Comparison of ENCODE assay signal across 1 cellular context in genomic region chr2:3039188-3040065, GRCh38.
TF ChIP-seq lines count a peak whose summit lies in the region.

No MANE protein-coding gene starts in this region.

TF ChIP-seq in HepG2, 621 proteins besides CTCF, POLR2A, EP300 and RAD21:
- TF ChIP-seq, protein P1, sequence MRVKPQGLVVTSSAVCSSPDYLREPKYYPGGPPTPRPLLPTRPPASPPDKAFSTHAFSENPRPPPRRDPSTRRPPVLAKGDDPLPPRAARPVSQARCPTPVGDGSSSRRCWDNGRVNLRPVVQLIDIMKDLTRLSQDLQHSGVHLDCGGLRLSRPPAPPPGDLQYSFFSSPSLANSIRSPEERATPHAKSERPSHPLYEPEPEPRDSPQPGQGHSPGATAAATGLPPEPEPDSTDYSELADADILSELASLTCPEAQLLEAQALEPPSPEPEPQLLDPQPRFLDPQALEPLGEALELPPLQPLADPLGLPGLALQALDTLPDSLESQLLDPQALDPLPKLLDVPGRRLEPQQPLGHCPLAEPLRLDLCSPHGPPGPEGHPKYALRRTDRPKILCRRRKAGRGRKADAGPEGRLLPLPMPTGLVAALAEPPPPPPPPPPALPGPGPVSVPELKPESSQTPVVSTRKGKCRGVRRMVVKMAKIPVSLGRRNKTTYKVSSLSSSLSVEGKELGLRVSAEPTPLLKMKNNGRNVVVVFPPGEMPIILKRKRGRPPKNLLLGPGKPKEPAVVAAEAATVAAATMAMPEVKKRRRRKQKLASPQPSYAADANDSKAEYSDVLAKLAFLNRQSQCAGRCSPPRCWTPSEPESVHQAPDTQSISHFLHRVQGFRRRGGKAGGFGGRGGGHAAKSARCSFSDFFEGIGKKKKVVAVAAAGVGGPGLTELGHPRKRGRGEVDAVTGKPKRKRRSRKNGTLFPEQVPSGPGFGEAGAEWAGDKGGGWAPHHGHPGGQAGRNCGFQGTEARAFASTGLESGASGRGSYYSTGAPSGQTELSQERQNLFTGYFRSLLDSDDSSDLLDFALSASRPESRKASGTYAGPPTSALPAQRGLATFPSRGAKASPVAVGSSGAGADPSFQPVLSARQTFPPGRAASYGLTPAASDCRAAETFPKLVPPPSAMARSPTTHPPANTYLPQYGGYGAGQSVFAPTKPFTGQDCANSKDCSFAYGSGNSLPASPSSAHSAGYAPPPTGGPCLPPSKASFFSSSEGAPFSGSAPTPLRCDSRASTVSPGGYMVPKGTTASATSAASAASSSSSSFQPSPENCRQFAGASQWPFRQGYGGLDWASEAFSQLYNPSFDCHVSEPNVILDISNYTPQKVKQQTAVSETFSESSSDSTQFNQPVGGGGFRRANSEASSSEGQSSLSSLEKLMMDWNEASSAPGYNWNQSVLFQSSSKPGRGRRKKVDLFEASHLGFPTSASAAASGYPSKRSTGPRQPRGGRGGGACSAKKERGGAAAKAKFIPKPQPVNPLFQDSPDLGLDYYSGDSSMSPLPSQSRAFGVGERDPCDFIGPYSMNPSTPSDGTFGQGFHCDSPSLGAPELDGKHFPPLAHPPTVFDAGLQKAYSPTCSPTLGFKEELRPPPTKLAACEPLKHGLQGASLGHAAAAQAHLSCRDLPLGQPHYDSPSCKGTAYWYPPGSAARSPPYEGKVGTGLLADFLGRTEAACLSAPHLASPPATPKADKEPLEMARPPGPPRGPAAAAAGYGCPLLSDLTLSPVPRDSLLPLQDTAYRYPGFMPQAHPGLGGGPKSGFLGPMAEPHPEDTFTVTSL (CRISPR knock-in tag; IDR thresholded peaks at IDR 0.05; ENCODE audit: borderline replicate concordance) = no peak
- no peak for TF ChIP-seq SMAD3 (CRISPR knock-in tag; IDR thresholded peaks at IDR 0.05)
- TF ChIP-seq, protein P2, sequence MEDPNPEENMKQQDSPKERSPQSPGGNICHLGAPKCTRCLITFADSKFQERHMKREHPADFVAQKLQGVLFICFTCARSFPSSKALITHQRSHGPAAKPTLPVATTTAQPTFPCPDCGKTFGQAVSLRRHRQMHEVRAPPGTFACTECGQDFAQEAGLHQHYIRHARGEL (CRISPR knock-in tag; IDR thresholded peaks at IDR 0.05) = no peak
- TF ChIP-seq SUZ12 (IDR thresholded peaks at IDR 0.05; ENCODE audit: low read depth, low read length) = no peak
- TF ChIP-seq TRAFD1 (CRISPR knock-in tag; IDR thresholded peaks at IDR 0.05; ENCODE audit: borderline replicate concordance) = no peak
- no peak for TF ChIP-seq KDM5B (CRISPR knock-in tag; IDR thresholded peaks at IDR 0.05; ENCODE audit: borderline replicate concordance)
- TF ChIP-seq KLF12 (CRISPR knock-in tag; IDR thresholded peaks at IDR 0.05; ENCODE audit: borderline replicate concordance) = no peak
- TF ChIP-seq SYNCRIP (IDR thresholded peaks at IDR 0.05; ENCODE audit: insufficient read depth, low read depth, low read length) = no peak
- TF ChIP-seq ZNF468 (CRISPR knock-in tag; IDR thresholded peaks at IDR 0.05) = no peak
- TF ChIP-seq RFXANK (CRISPR knock-in tag; IDR thresholded peaks at IDR 0.05) = no peak
- TF ChIP-seq WIZ (CRISPR knock-in tag; IDR thresholded peaks at IDR 0.05) = no peak
- no peak for TF ChIP-seq XRCC5 (optimal IDR thresholded peaks at IDR 0.05; ENCODE audit: low read length)
- TF ChIP-seq NCOR1 (IDR thresholded peaks at IDR 0.05; ENCODE audit: borderline replicate concordance, low read length) = no peak
